Comparison of ENCODE assay signal across 14 cellular contexts in the genomic region with DNA sequence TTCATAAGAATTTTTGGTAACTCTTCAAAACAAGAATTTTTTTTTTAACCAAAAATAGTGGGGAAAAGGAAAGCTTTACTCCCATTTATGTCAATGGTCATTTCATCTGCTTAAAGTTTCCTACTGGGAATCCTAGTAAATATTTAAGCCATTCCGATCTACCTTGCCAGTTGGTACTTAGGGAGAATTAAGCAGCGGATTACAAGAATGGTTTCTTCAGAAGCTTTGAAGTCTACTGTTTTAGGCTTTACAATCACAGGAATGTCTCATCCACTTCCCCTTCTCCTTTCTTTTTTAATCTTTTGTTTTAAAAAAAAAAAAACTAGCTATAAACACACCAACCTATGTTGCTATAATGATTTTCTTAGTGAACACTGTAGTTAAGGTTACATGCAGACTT.
DNase-seq lines count a peak whose midpoint lies in the region; ATAC-seq and TF ChIP-seq lines count a peak whose summit lies in the region.
"Had no signal": no experiment of that assay in that cellular context is flagged by ENCODE, and none has a peak within 500 bp of the region (broad histone marks: within the 10 kb centered on the region; RNA-seq: fewer than 3 reads in every experiment).

No MANE protein-coding gene starts in this region.

- in situ Hi-C loops in transverse colon (cut with MboI; ENCODE audit: low pct_ligation_motif_present in 1 of 4, low pct_unique_long_range_greater_than_20kb in 1 of 4, low sequenced_read_pairs in 3 of 4), result no loop called here

- TF ChIP-seq CTCF in transverse colon (IDR thresholded peaks at IDR 0.05), result no peak

- TF ChIP-seq POLR2A in transverse colon (IDR thresholded peaks at IDR 0.05), result no peak

- 35 to 66% methylated on average over 2 of the region's 2 CpGs for WGBS in ectodermal cell, 2 experiments
- 88 to 92% methylated on average over 2 of the region's 2 CpGs for WGBS in transverse colon (ENCODE audit: low coverage in 1 of 2), 2 donors

- H3K27ac ChIP-seq in ectodermal cell (ENCODE audit: insufficient read depth, low read depth, low read length, poor library complexity, severe bottlenecking), result peak overlapping the region; percentile 32
- no peak overlapping the region for H3K27ac ChIP-seq in transverse colon
- H3K27ac ChIP-seq: 22Rv1 had no signal

- H3K9me3 ChIP-seq in ectodermal cell (ENCODE audit: control insufficient read depth, low read length) (no peaks in the 10 kb centered on the region), neuron (ENCODE audit: low read length) (no peaks in the 10 kb centered on the region), transverse colon (no peaks in the 10 kb centered on the region)
- H3K9me3 ChIP-seq: Caco-2 had no signal

- DNase-seq in DMS53 (lab: John Stamatoyannopoulos, UW) (peak; percentile 32), DMS53 treated with DMSO at 0.1 percent for 48 hours (lab: John Stamatoyannopoulos, UW; ENCODE audit: unreplicated experiment) (no peak), activated gamma-delta T cell treated with Interleukin-2 at 50 U/mL for 16 hours (no peak), transverse colon (no peak)
- DNase-seq: CD8-positive, alpha-beta memory T cell; GOT3; H9 had no signal

- H3K4me1 ChIP-seq in ectodermal cell (ENCODE audit: control insufficient read depth, insufficient read depth, low read length) (peaks cover 15% of the 10 kb centered on the region), neuron (ENCODE audit: insufficient read depth, low read length) (no peaks in the 10 kb centered on the region), transverse colon (no peaks in the 10 kb centered on the region)

- no peaks in the 10 kb centered on the region for H3K36me3 ChIP-seq in ectodermal cell (ENCODE audit: control insufficient read depth, insufficient read depth, low read length)
- no peaks in the 10 kb centered on the region for H3K36me3 ChIP-seq in neuron (ENCODE audit: insufficient read depth, low read length)
- H3K36me3 ChIP-seq in transverse colon, result no peaks in the 10 kb centered on the region

- TF ChIP-seq EP300 in transverse colon (IDR thresholded peaks at IDR 0.05; ENCODE audit: low read depth), result no peak

- no peaks in the 10 kb centered on the region for H3K27me3 ChIP-seq in ectodermal cell (ENCODE audit: control insufficient read depth, insufficient read depth, low read length, poor library complexity, severe bottlenecking)
- no peaks in the 10 kb centered on the region for H3K27me3 ChIP-seq in neuron (ENCODE audit: insufficient read depth, low read length)
- no peaks in the 10 kb centered on the region for H3K27me3 ChIP-seq in transverse colon

- ATAC-seq in GM21360 (IDR thresholded peaks at IDR 0.05; ENCODE audit: unreplicated experiment), result no peak
- no peak for ATAC-seq in GM19324 (IDR thresholded peaks at IDR 0.05; ENCODE audit: low FRiP score, unreplicated experiment)
- ATAC-seq: HepG2 had no signal

- H2AFZ ChIP-seq in neuron (ENCODE audit: low read depth, low read length), result peak overlapping the region; percentile 8

- no peak overlapping the region for H3K4me3 ChIP-seq in ectodermal cell (ENCODE audit: insufficient read depth, low read depth, low read length)
- H3K4me3 ChIP-seq in neuron (ENCODE audit: low read length), result no peak overlapping the region
- H3K4me3 ChIP-seq in transverse colon, result no peak overlapping the region

- intact Hi-C loops in transverse colon (cut with DNase I; ENCODE audit: low total_unique reads), result no loop called here
